Comparison of ENCODE assay signal across 1 cellular context in the genomic region with DNA sequence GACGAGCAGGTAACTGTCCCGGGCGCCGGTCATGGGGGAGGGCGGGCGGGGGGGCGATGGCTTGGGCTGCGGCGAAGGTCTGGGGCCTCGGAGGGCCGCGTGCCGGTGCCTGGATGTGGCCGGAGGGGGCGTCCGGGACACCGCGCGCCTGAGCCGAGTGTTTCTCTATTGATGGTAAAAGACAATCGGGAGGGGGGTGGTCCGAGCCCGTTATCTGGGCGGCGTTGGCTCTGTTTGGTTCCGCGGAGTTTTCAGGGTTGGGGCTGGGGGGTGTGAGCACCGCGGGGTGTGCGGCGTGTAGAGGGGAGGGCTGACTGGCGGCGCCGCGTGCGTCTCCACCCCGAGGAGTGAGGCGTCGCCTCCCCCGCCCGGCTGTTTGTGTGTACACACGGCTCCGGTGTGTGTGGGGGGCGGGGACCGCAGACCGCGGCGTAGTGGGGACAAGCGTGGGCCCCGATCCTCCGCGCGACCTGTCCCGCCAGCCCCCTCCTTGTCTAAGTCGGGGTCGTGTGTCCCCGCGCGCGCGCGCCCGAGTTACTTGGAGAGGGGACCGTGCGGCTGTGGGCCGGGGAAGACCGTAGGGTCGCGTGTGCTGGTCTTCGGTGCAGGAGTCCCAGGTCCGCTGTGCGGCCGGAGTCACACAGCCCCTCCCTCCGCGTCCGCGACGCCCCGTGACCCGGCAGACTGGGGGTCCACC.
TF ChIP-seq lines count a peak whose summit lies in the region.

No MANE protein-coding gene starts in this region.

TF ChIP-seq in K562, 482 proteins besides CTCF, POLR2A, EP300 and RAD21 (continued from another document):
- TF ChIP-seq MTA2 (IDR thresholded peaks at IDR 0.05; ENCODE audit: low read depth) (no peak), CBX3 (IDR thresholded peaks at IDR 0.05; ENCODE audit: borderline replicate concordance in 1 of 2, low read length in 2 of 2) (peak in 1 of 2 experiments; percentile 47; a peak in 1 of 3 replicates), CTBP1 (IDR thresholded peaks at IDR 0.05; ENCODE audit: borderline replicate concordance) (peak; percentile 10; the same call in 1 of the 2 replicates)
